25 cellular contexts compared by ENCODE assay signal in the genomic region with DNA sequence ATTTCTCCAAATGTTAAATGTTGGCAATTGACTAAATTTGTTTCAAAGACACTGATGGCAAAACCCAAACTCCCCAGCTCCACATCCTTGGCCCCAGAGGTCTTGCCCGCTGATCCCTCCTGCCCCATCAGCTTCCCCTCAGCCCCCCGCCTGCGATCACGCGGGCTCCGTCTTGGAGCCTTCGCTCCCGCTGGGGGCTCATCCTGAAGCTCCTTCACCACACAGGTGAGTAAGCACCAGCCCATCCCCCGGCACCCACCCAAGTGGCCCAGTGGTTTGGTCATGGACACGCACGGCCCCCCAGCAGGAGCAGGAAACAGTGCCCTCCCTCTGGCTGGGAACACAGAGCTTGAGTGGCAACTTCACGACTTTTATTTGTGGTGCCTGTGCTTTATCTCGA. TPM values are rescaled to one million over a fixed set of nuclear protein-coding genes. Genes with fewer than 3 reads are reported as not detected.
"Had no signal": no experiment of that assay in that cellular context is flagged by ENCODE, and none has a peak within 500 bp of the region (broad histone marks: within the 10 kb centered on the region; RNA-seq: fewer than 3 reads in every experiment).

No MANE protein-coding gene starts in this region.

- DNase-seq: activated CD4-positive, alpha-beta T cell treated with anti-CD3 and anti-CD28 coated beads, Interleukin-2, amount 10 ng/mL, durations not matched to agents 24 days and 14 days; activated CD4-positive, alpha-beta T cell treated with anti-CD3 and anti-CD28 coated beads, Interleukin-2, amount 50 U/mL, for 48 hours; activated CD8-positive, alpha-beta memory T cell treated with anti-CD3 and anti-CD28 coated beads, Interleukin-2, amount 10 ng/mL, durations not matched to agents 7 days and 5 days; activated effector memory CD4-positive, alpha-beta T cell treated with Interleukin-2 at 50 U/mL for 16 hours; activated naive CD4-positive, alpha-beta T cell; activated T-cell treated with anti-CD3 and anti-CD28 coated beads, Interleukin-2, amount 50 U/mL, for 24 hours; amygdala; KG1; NCI-H1048; NCI-H146; NCI-H187 treated with DMSO at 0.1 percent for 48 hours; NCI-H2171 treated with DMSO at 0.1 percent for 48 hours; NCI-H226; NCI-H526 treated with DMSO at 0.1 percent for 48 hours; PC-3; SJCRH30; SW 1271 had no signal

- H3K4me1 ChIP-seq: SJCRH30 had no signal

- FAIRE-seq: astrocyte, RCC 7860 had no signal

- H3K27ac ChIP-seq: SJCRH30 had no signal

- H3K4me3 ChIP-seq: SJCRH30 had no signal

- H3K27me3 ChIP-seq: SJCRH30 had no signal

- ATAC-seq: activated CD8-positive, alpha-beta memory T cell treated with anti-CD3 and anti-CD28 coated beads, Interleukin-2, amount 10 ng/mL, durations not matched to agents 7 days and 5 days; PC-3; SK-N-SH treated with all-trans-retinoic acid at 6 μM for 48 hours had no signal

- H3K9me3 ChIP-seq: SJCRH30 had no signal

- H3K27ac Mint-ChIP-seq: activated CD4-positive, alpha-beta T cell treated with anti-CD3 and anti-CD28 coated beads, Interleukin-2, amount 10 ng/mL, durations not matched to agents 24 days and 14 days; activated CD8-positive, alpha-beta memory T cell treated with anti-CD3 and anti-CD28 coated beads, Interleukin-2, amount 10 ng/mL, durations not matched to agents 7 days and 5 days; activated naive CD8-positive, alpha-beta T cell; activated T-cell treated with anti-CD3 and anti-CD28 coated beads, Interleukin-2, amount 50 U/mL, for 24 hours; activated T-helper 1 cell treated with anti-CD3 and anti-CD28 coated beads, Interleukin-12 subunit alpha, Interleukin-12 subunit beta, Interleukin-2, Interleukin-4 antibody, amounts not matched to agents 30 ng/mL and 10 ng/mL and 1 ng/mL, durations not matched to agents 14 hours and 24 hours and 36 hours had no signal

- H3K4me3 Mint-ChIP-seq: activated CD4-positive, alpha-beta T cell treated with anti-CD3 and anti-CD28 coated beads, Interleukin-2, amount 10 ng/mL, durations not matched to agents 24 days and 14 days; activated CD8-positive, alpha-beta memory T cell treated with anti-CD3 and anti-CD28 coated beads, Interleukin-2, amount 10 ng/mL, durations not matched to agents 7 days and 5 days; activated naive CD8-positive, alpha-beta T cell; activated T-cell treated with anti-CD3 and anti-CD28 coated beads, Interleukin-2, amount 50 U/mL, for 24 hours; activated T-helper 1 cell treated with anti-CD3 and anti-CD28 coated beads, Interleukin-12 subunit alpha, Interleukin-12 subunit beta, Interleukin-2, Interleukin-4 antibody, amounts not matched to agents 30 ng/mL and 10 ng/mL and 1 ng/mL, durations not matched to agents 14 hours and 24 hours and 36 hours had no signal

RNA-seq across cellular contexts. Expression of a gene that starts 52.5 kb away (rescaled TPM):
- total RNA-seq: activated T-helper 1 cell treated with anti-CD3 and anti-CD28 coated beads, Interleukin-12 subunit alpha, Interleukin-12 subunit beta, Interleukin-2, Interleukin-4 antibody, amounts not matched to agents 30 ng/mL and 10 ng/mL and 1 ng/mL, durations not matched to agents 14 hours and 24 hours and 36 hours; LHCN-M2; M059J had no signal

RNA-seq across cellular contexts. Expression of a gene that starts 58.4 kb away (rescaled TPM):
- total RNA-seq: activated T-helper 1 cell treated with anti-CD3 and anti-CD28 coated beads, Interleukin-12 subunit alpha, Interleukin-12 subunit beta, Interleukin-2, Interleukin-4 antibody, amounts not matched to agents 30 ng/mL and 10 ng/mL and 1 ng/mL, durations not matched to agents 14 hours and 24 hours and 36 hours; T-helper 1 cell treated with Interleukin-12 subunit alpha and Interleukin-12 subunit beta and Interleukin-4 antibody, amounts not matched to agents 30 ng/mL and 1 ng/mL, for 36 hours had no signal
